ENCODE assay signal across 8 cellular contexts in genomic region chr11:118921121-118921928, GRCh38. TPM values are rescaled to one million over a fixed set of nuclear protein-coding genes. Genes with fewer than 3 reads are reported as not detected.
DNase-seq lines count a peak whose midpoint lies in the region; ATAC-seq and TF ChIP-seq lines count a peak whose summit lies in the region.

No MANE protein-coding gene starts in this region.

- peaks cover 77 to 88% of the 10 kb centered on the region in 2 experiments for H3K4me1 ChIP-seq in HCT116 (ENCODE audit: control insufficient read depth in 1 of 2, insufficient read depth in 2 of 2, low read length in 2 of 2)

- no peaks in the 10 kb centered on the region for H3K9me2 ChIP-seq in HCT116 (ENCODE audit: insufficient read depth)

- no peaks in the 10 kb centered on the region for H3K27me3 Mint-ChIP-seq in neural crest cell (ENCODE audit: low read depth)

- H3K27ac Mint-ChIP-seq in neural crest cell (ENCODE audit: unreplicated experiment) = no peak overlapping the region

- peak overlapping the region; percentile 100 for H3K4me2 ChIP-seq in HCT116 (ENCODE audit: low read length)

- CTCF ChIA-PET in HCT116 (lab: Charles Lee) = no interaction called here

- RAD21 ChIA-PET in HCT116 (lab: Charles Lee; ENCODE audit: low non-redundant PET in 1 of 2, low total read pairs in 2 of 2, uncharacterized antibody in 2 of 2, unreplicated experiment in 2 of 2) = interaction anchor here (1.1 to 1.9 kb wide), 4 partner anchors 9 to 13 kb away, joined by 3 to 7 read pairs (median 6); no protein-coding TSS in a partner anchor

- H3K4me1 Mint-ChIP-seq in neural crest cell = peaks cover 75% of the 10 kb centered on the region

- no peak for TF ChIP-seq CTCF in HCT116 (IDR thresholded peaks at IDR 0.05 in 2 of 3, conservative IDR thresholded peaks at IDR 0.05 in 1 of 3; ENCODE audit: borderline replicate concordance in 1 of 3, insufficient read depth in 1 of 3, low read depth in 2 of 3, low read length in 2 of 3)
- TF ChIP-seq CTCF in WERI-Rb-1 (IDR thresholded peaks at IDR 0.05; ENCODE audit: low read depth, low read length) = no peak
- TF ChIP-seq CTCF in fibroblast of mammary gland (conservative IDR thresholded peaks at IDR 0.05; ENCODE audit: control insufficient read depth, insufficient read depth, low read depth, low read length) = no peak
- no peak for TF ChIP-seq CTCF in neural crest cell (conservative IDR thresholded peaks at IDR 0.05)

- H2AFZ ChIP-seq in HCT116 (ENCODE audit: low read depth, low read length, poor library complexity, severe bottlenecking) = no peak overlapping the region

- BruUV-seq in HCT116 (replicated peaks; lab: Mats Ljungman, UMichigan) = no TSS peak

- H3K9ac ChIP-seq in HCT116 (ENCODE audit: low read length) = peak overlapping the region; percentile 95

- no peak for DNase-seq in HCT116 (ENCODE audit: low read depth, low spot score)
- DNase-seq in WERI-Rb-1 = no peak
- DNase-seq in fibroblast of mammary gland (ENCODE audit: low read depth) = peak; percentile 95
- DNase-seq in neural crest cell (ENCODE audit: low read depth, low spot score) = no peak
- DNase-seq in NCI-H1436 (lab: John Stamatoyannopoulos, UW) = no peak
- DNase-seq in RKO (ENCODE audit: low spot score) = no peak
- DNase-seq in NCI-H524 (lab: John Stamatoyannopoulos, UW) = no peak

- peak overlapping the region; percentile 96 for H3K4me3 ChIP-seq in HCT116 (replicated peaks in 1 of 2; ENCODE audit: low read depth in 1 of 2, low read length in 2 of 2)
- H3K4me3 ChIP-seq in WERI-Rb-1 (ENCODE audit: low read depth, low read length) = peak overlapping the region; percentile 8; the same call in 1 of the 2 replicates
- peak overlapping the region; percentile 97 for H3K4me3 ChIP-seq in fibroblast of mammary gland (ENCODE audit: control insufficient read depth, low read depth, low read length)

- POLR2A ChIA-PET in HCT116 (lab: Charles Lee) = interaction anchor here (0.6 kb wide), 1 partner anchor 15 kb away, joined by 6 read pairs; no protein-coding TSS in a partner anchor

- H4K20me1 ChIP-seq in HCT116 (ENCODE audit: insufficient read depth) = no peaks in the 10 kb centered on the region

- H3K36me3 Mint-ChIP-seq in neural crest cell (ENCODE audit: low read depth) = no peaks in the 10 kb centered on the region

- H3K9me3 ChIP-seq in HCT116 (ENCODE audit: control insufficient read depth in 1 of 2, insufficient read depth in 1 of 2, low read depth in 1 of 2, low read length in 2 of 2) (no peaks in the 10 kb centered on the region), WERI-Rb-1 (ENCODE audit: severe bottlenecking) (no peaks in the 10 kb centered on the region)

- H3K27me3 ChIP-seq in HCT116 (ENCODE audit: insufficient read depth, low read length) = no peaks in the 10 kb centered on the region
- no peaks in the 10 kb centered on the region for H3K27me3 ChIP-seq in WERI-Rb-1 (ENCODE audit: insufficient read depth, low read depth, severe bottlenecking)

- TF ChIP-seq POLR2A in HCT116 (IDR thresholded peaks at IDR 0.05; ENCODE audit: borderline replicate concordance, extremely low read depth, insufficient read depth, insufficient read length) = no peak

- ATAC-seq in HCT116 (no peak), HG02678 (IDR thresholded peaks at IDR 0.05; ENCODE audit: unreplicated experiment) (no peak)

- no peak for TF ChIP-seq RAD21 in HCT116 (IDR thresholded peaks at IDR 0.05; ENCODE audit: low read depth)

- H3K36me3 ChIP-seq in HCT116 (ENCODE audit: control insufficient read depth in 1 of 2, insufficient read depth in 2 of 2, low read length in 2 of 2) (peaks cover 0 to 2% of the 10 kb centered on the region in 2 experiments; a peak in 1 of 4 replicates), WERI-Rb-1 (no peaks in the 10 kb centered on the region)

- intact Hi-C loops in HCT116 (cut with micrococcal nuclease) = no loop called here

- peak overlapping the region; percentile 85 for H3K4me3 Mint-ChIP-seq in neural crest cell

- H3K27ac ChIP-seq in HCT116 (ENCODE audit: low read depth, low read length) (peak overlapping the region; percentile 100), WERI-Rb-1 (0 out of 2 replicates have a peak overlapping the region, but pooled peaks have one; percentile 25)

- peaks cover 91% of the 10 kb centered on the region for H3K79me2 ChIP-seq in HCT116 (ENCODE audit: insufficient read depth, low read length)

- H3K9me3 Mint-ChIP-seq in neural crest cell = no peaks in the 10 kb centered on the region

TF ChIP-seq in HCT116, 20 proteins besides CTCF, POLR2A, EP300 and RAD21:
- no peak for TF ChIP-seq FOSL1 (IDR thresholded peaks at IDR 0.05; ENCODE audit: low read depth)
- TF ChIP-seq ZNF274 (IDR thresholded peaks at IDR 0.05; ENCODE audit: low read depth, low read length) = no peak
- no peak for TF ChIP-seq TCF7L2 (IDR thresholded peaks at IDR 0.05; ENCODE audit: borderline replicate concordance, extremely low read depth, insufficient read depth, insufficient read length)
- no peak for TF ChIP-seq SIN3A (IDR thresholded peaks at IDR 0.05; ENCODE audit: low read depth)
- no peak for TF ChIP-seq JUND (IDR thresholded peaks at IDR 0.05)
- no peak for TF ChIP-seq SP1 (IDR thresholded peaks at IDR 0.05; ENCODE audit: low read depth)
- no peak for TF ChIP-seq MAX (IDR thresholded peaks at IDR 0.05)
- no peak for TF ChIP-seq REST (IDR thresholded peaks at IDR 0.05; ENCODE audit: low read depth)
- TF ChIP-seq EGR1 (IDR thresholded peaks at IDR 0.05; ENCODE audit: low read depth) = no peak
- TF ChIP-seq CEBPB (IDR thresholded peaks at IDR 0.05; ENCODE audit: low read depth) = no peak
- TF ChIP-seq SRF (IDR thresholded peaks at IDR 0.05; ENCODE audit: low read depth) = no peak
- TF ChIP-seq ZBTB33 (IDR thresholded peaks at IDR 0.05; ENCODE audit: extremely low read depth, insufficient replicate concordance, low read length) = no peak
- no peak for TF ChIP-seq POLR2AphosphoS5 (IDR thresholded peaks at IDR 0.05; ENCODE audit: low read depth, low read length)

RNA-seq across cellular contexts. Expression of gene BCL9L, which starts 4.4 kb away (rescaled TPM):
- total RNA-seq in HCT116 (2021; ENCODE audit: unreplicated experiment) = 120 TPM
- 83.0 and 85.7 TPM in 2 replicates for polyA plus RNA-seq in HCT116 (2012)
- 19.2 and 21.2 TPM in 2 replicates for total RNA-seq in neural crest cell

RNA-seq across cellular contexts. Expression of gene UPK2, which starts 34.8 kb away (rescaled TPM):
- 0.42 TPM for total RNA-seq in HCT116 (2021; ENCODE audit: unreplicated experiment)
- 0.26 and 0.55 TPM in 2 replicates for polyA plus RNA-seq in HCT116 (2012)
- not detected in 2 replicates for total RNA-seq in neural crest cell

RNA-seq across cellular contexts. Expression of gene CXCR5, which starts 37.6 kb away (rescaled TPM):
- total RNA-seq in HCT116 (2021; ENCODE audit: unreplicated experiment) (not detected), neural crest cell (not detected in 2 replicates)
- 0.01 TPM in 1 of 2 replicates, not detected in the other for polyA plus RNA-seq in HCT116 (2012)

RNA-seq across cellular contexts. Expression of gene FOXR1, which starts 50.2 kb away (rescaled TPM):
- not detected for total RNA-seq in HCT116 (2021; ENCODE audit: unreplicated experiment)
- not detected in 2 replicates for polyA plus RNA-seq in HCT116 (2012)
- total RNA-seq in neural crest cell = not detected in 2 replicates

Comparison
In these comparisons a context has a peak if more than half of its experiments do, and no peak if none do; other contexts are left out.
1. H3K4me3 ChIP-seq: peak in every context shown above with its lines; median percentile 97 in fibroblast of mammary gland; 96 in HCT116; 8 in WERI-Rb-1.